26 cellular contexts compared by ENCODE assay signal in genomic region chr18:62948788-62949187, GRCh38.
"Had no signal": no experiment of that assay in that cellular context is flagged by ENCODE, and none has a peak within 500 bp of the region (broad histone marks: within the 10 kb centered on the region; RNA-seq: fewer than 3 reads in every experiment).

No MANE protein-coding gene starts in this region.

- H3K4me1 ChIP-seq: esophagus squamous epithelium had no signal

- H3K9me3 ChIP-seq: esophagus squamous epithelium had no signal

- DNase-seq: activated CD4-positive, alpha-beta memory T cell treated with anti-CD3 and anti-CD28 coated beads for 36 hours; activated CD4-positive, alpha-beta T cell treated with anti-CD3 and anti-CD28 coated beads for 36 hours; activated CD4-positive, CD25-positive, alpha-beta regulatory T cell; activated CD4-positive, CD25-positive, alpha-beta regulatory T cell treated with anti-CD3 and anti-CD28 coated beads, Interleukin-2, amount 50 U/mL, for 72 hours; activated CD8-positive, alpha-beta memory T cell treated with anti-CD3 and anti-CD28 coated beads, Interleukin-2, amount 50 U/mL, for 48 hours; activated CD8-positive, alpha-beta T cell treated with anti-CD3 and anti-CD28 coated beads, Interleukin-2, amount 10 ng/mL, durations not matched to agents 7 days and 5 days; activated gamma-delta T cell; activated naive CD4-positive, alpha-beta T cell; activated naive CD4-positive, alpha-beta T cell treated with anti-CD3 and anti-CD28 coated beads, Interleukin-2, amount 10 ng/mL, durations not matched to agents 7 days and 5 days; activated naive CD8-positive, alpha-beta T cell treated with anti-CD3 and anti-CD28 coated beads, Interleukin-2, amount 10 ng/mL, durations not matched to agents 7 days and 5 days; activated T-cell treated with anti-CD3 and anti-CD28 coated beads for 4 hours; activated T-cell treated with anti-CD3 and anti-CD28 coated beads, Interleukin-2, amount 50 U/mL, for 24 hours; activated T-cell treated with anti-CD3 and anti-CD28 coated beads, Interleukin-2, amount 50 U/mL, for 72 hours; cortex of kidney; dermis blood vessel endothelial cell; effector CD8-positive, alpha-beta T cell; esophagus squamous epithelium; foreskin melanocyte; head of caudate nucleus; T-helper 2 cell had no signal

- H3K27ac ChIP-seq: brain microvascular endothelial cell, epithelial cell of prostate, esophagus squamous epithelium had no signal

- ATAC-seq: activated CD4-positive, alpha-beta T cell treated with anti-CD3 and anti-CD28 coated beads for 36 hours; activated CD8-positive, alpha-beta T cell treated with anti-CD3 and anti-CD28 coated beads, Interleukin-2, amount 10 ng/mL, durations not matched to agents 7 days and 5 days; activated naive CD4-positive, alpha-beta T cell treated with anti-CD3 and anti-CD28 coated beads, Interleukin-2, amount 50 U/mL, for 72 hours; activated T-cell treated with anti-CD3 and anti-CD28 coated beads, Interleukin-2, amount 50 U/mL, for 72 hours had no signal

- FAIRE-seq: bronchial epithelial cell, endometrium, endothelial cell of umbilical vein had no signal

- H3K27me3 ChIP-seq: brain microvascular endothelial cell, esophagus squamous epithelium had no signal

- H3K4me3 ChIP-seq: esophagus squamous epithelium had no signal
